ENCODE assay signal across 12 cellular contexts in genomic region chr17:63395075-63395815, GRCh38. TPM values are rescaled to one million over a fixed set of nuclear protein-coding genes. Genes with fewer than 3 reads are reported as not detected.
A peak's percentile ranks its signal among the peaks of the same experiment; 100 is the strongest.
DNase-seq lines count a peak whose midpoint lies in the region; ATAC-seq and TF ChIP-seq lines count a peak whose summit lies in the region.
"Had no signal": no experiment of that assay in that cellular context is flagged by ENCODE, and none has a peak within 500 bp of the region (broad histone marks: within the 10 kb centered on the region; RNA-seq: fewer than 3 reads in every experiment).

No MANE protein-coding gene starts in this region.

- TF ChIP-seq POLR2A in heart left ventricle (IDR thresholded peaks at IDR 0.05): no peak

- no peak overlapping the region for H3K27ac Mint-ChIP-seq in stimulated activated effector memory CD8-positive, alpha-beta T cell treated with anti-CD3 and anti-CD28 coated beads, Interleukin-12 subunit alpha, Interleukin-12 subunit beta, amount 100 ng/mL, for 72 hours
- H3K27ac Mint-ChIP-seq: T-helper 1 cell treated with Interleukin-12 subunit alpha and Interleukin-12 subunit beta and Interleukin-4 antibody, amounts not matched to agents 30 μg/mL and 1 μg/mL, for 36 hours had no signal

- H3K9me3 ChIP-seq in heart left ventricle: no peaks in the 10 kb centered on the region

- CTCF ChIA-PET in RWPE1 (lab: Yijun Ruan, JAX): interaction anchor here (0.7 kb wide), 1 partner anchor 11 kb away, joined by 3 read pairs; no protein-coding TSS in a partner anchor

- H3K36me3 ChIP-seq in heart left ventricle: peaks cover 0 to 28% (median 16%) of the 10 kb centered on the region in 9 donors

- H3K4me1 ChIP-seq in heart left ventricle: peaks cover 0 to 52% (median 11%) of the 10 kb centered on the region in 12 donors

- no peak overlapping the region for H3K4me3 Mint-ChIP-seq in stimulated activated effector memory CD8-positive, alpha-beta T cell treated with anti-CD3 and anti-CD28 coated beads, Interleukin-12 subunit alpha, Interleukin-12 subunit beta, amount 100 ng/mL, for 72 hours
- H3K4me3 Mint-ChIP-seq: T-helper 1 cell treated with Interleukin-12 subunit alpha and Interleukin-12 subunit beta and Interleukin-4 antibody, amounts not matched to agents 30 μg/mL and 1 μg/mL, for 36 hours had no signal

- DNase-seq in HCEC 1CT (peak; percentile 7), astrocyte of the hippocampus (ENCODE audit: low read depth, low spot score) (peak; percentile 77), heart left ventricle (peak in 1 of 5 donors; percentile 32), RWPE1 (ENCODE audit: low spot score) (no peak)
- DNase-seq in stimulated activated effector memory CD8-positive, alpha-beta T cell treated with anti-CD3 and anti-CD28 coated beads, Interleukin-12 subunit alpha, Interleukin-12 subunit beta, amount 100 ng/mL, for 72 hours (ENCODE audit: low spot score in 2 of 2): no peak
- DNase-seq in activated T-cell treated with anti-CD3 and anti-CD28 coated beads, Interleukin-2, amount 50 U/mL, for 48 hours: no peak
- DNase-seq: activated T-cell treated with anti-CD3 and anti-CD28 coated beads for 4 hours; effector memory CD4-positive, alpha-beta T cell had no signal

- H3K4me3 ChIP-seq in heart left ventricle: no peak overlapping the region
- H3K4me3 ChIP-seq: smooth muscle cell had no signal

- peak; percentile 67 to 82 (median 77) for ATAC-seq in heart left ventricle
- ATAC-seq in stimulated activated effector memory CD8-positive, alpha-beta T cell treated with anti-CD3 and anti-CD28 coated beads, Interleukin-12 subunit alpha, Interleukin-12 subunit beta, amount 100 ng/mL, for 72 hours: peak; percentile 55
- ATAC-seq in HG02885 (IDR thresholded peaks at IDR 0.05; ENCODE audit: poor library complexity, unreplicated experiment): no peak
- ATAC-seq: activated CD4-positive, CD25-positive, alpha-beta regulatory T cell treated with anti-CD3 and anti-CD28 coated beads, Interleukin-2, amount 50 U/mL, for 24 hours had no signal

- H3K27me3 ChIP-seq in heart left ventricle: no peaks in the 10 kb centered on the region

- no peaks in the 10 kb centered on the region for H3K4me1 Mint-ChIP-seq in stimulated activated effector memory CD8-positive, alpha-beta T cell treated with anti-CD3 and anti-CD28 coated beads, Interleukin-12 subunit alpha, Interleukin-12 subunit beta, amount 100 ng/mL, for 72 hours

- 67 to 74% (median 70%) methylated on average over 6 of the region's 6 CpGs for WGBS in heart left ventricle, 4 donors

- intact Hi-C loops in heart left ventricle (cut with DNase I): loop anchor here in 1 of 10 donors (5.0 kb wide), 1 partner anchor 718 kb away; no protein-coding TSS in a partner anchor

- H3K36me3 Mint-ChIP-seq in stimulated activated effector memory CD8-positive, alpha-beta T cell treated with anti-CD3 and anti-CD28 coated beads, Interleukin-12 subunit alpha, Interleukin-12 subunit beta, amount 100 ng/mL, for 72 hours: peaks cover 19% of the 10 kb centered on the region

- TF ChIP-seq CTCF in heart left ventricle (IDR thresholded peaks at IDR 0.05) (no peak), RWPE1 (conservative IDR thresholded peaks at IDR 0.05; ENCODE audit: low read depth) (no peak)

- H3K27ac ChIP-seq in heart left ventricle (peak overlapping the region in 10 of 12 donors; percentile 17 to 80 (median 46)), RWPE1 (no peak overlapping the region)

- POLR2A ChIA-PET in RWPE1 (lab: Yijun Ruan, JAX; ENCODE audit: low non-redundant PET): no interaction called here

- H3K9me3 Mint-ChIP-seq in stimulated activated effector memory CD8-positive, alpha-beta T cell treated with anti-CD3 and anti-CD28 coated beads, Interleukin-12 subunit alpha, Interleukin-12 subunit beta, amount 100 ng/mL, for 72 hours: no peaks in the 10 kb centered on the region
- H3K9me3 Mint-ChIP-seq: T-helper 1 cell treated with Interleukin-12 subunit alpha and Interleukin-12 subunit beta and Interleukin-4 antibody, amounts not matched to agents 30 μg/mL and 1 μg/mL, for 36 hours had no signal

RNA-seq across cellular contexts. Expression of gene CYB561, which starts 50.9 kb away (rescaled TPM):
- 10 to 100 TPM in 2 of 9 donors, 1 to 10 TPM in 7; 4.8 to 19.2 (median 8.6) TPM for total RNA-seq in heart left ventricle
- polyA plus RNA-seq in heart left ventricle: 10 to 100 TPM in 1 of 2 donors, 1 to 10 TPM in 1; 5.0 to 18.1 TPM

Comparison
In these comparisons a context has a peak if more than half of its experiments do, and no peak if none do; other contexts are left out.
1. DNase-seq: peak in HCEC 1CT (single experiment) and astrocyte of the hippocampus (single experiment); none in stimulated activated effector memory CD8-positive, alpha-beta T cell treated with anti-CD3 and anti-CD28 coated beads, Interleukin-12 subunit alpha, Interleukin-12 subunit beta, amount 100 ng/mL, for 72 hours (0 of 2), RWPE1 (single experiment) and activated T-cell treated with anti-CD3 and anti-CD28 coated beads, Interleukin-2, amount 50 U/mL, for 48 hours (0 of 2).